Comparison of ENCODE assay signal across 8 cellular contexts in genomic region chr2:218962859-218963492, GRCh38. TPM values are rescaled to one million over a fixed set of nuclear protein-coding genes. Genes with fewer than 3 reads are reported as not detected.
DNase-seq lines count a peak whose midpoint lies in the region; ATAC-seq and TF ChIP-seq lines count a peak whose summit lies in the region.

No MANE protein-coding gene starts in this region.

- H3K27ac Mint-ChIP-seq in T-helper 17 cell = no peak overlapping the region

- H3K27me3 ChIP-seq in kidney epithelial cell (ENCODE audit: control insufficient read depth, insufficient read depth, low read length) = peaks cover 56% of the 10 kb centered on the region

- H3K4me1 Mint-ChIP-seq in T-helper 17 cell = peaks cover 12% of the 10 kb centered on the region

- in situ Hi-C loops in Caki2 (cut with HindIII; ENCODE audit: low pct_unique_long_range_greater_than_20kb, low sequenced_read_pairs) = no loop called here

- H3K36me3 ChIP-seq in kidney epithelial cell (ENCODE audit: control insufficient read depth, insufficient read depth, low read length) = no peaks in the 10 kb centered on the region

- peak; percentile 99 for DNase-seq in Caki2 (ENCODE audit: low read depth)
- peak; percentile 94 for DNase-seq in NCI-H1092 treated with DMSO at 0.1 percent for 48 hours (lab: John Stamatoyannopoulos, UW)
- DNase-seq in T-helper 17 cell = peak in 2 of 3 donors; percentile 31 to 56
- peak in 47 of 61 donors; percentile 31 to 96 (median 66) for DNase-seq in caudate nucleus (lab: John Stamatoyannopoulos, UW)
- DNase-seq in kidney epithelial cell (ENCODE audit: low read depth) = peak; percentile 51
- peak; percentile 58 for DNase-seq in stimulated activated CD4-positive, alpha-beta T cell treated with anti-CD3 and anti-CD28 coated beads, Interleukin-4, amount 100 ng/mL, for 24 hours
- no peak for DNase-seq in amniotic stem cell (lab: John Stamatoyannopoulos, UW)

- H3K9me3 ChIP-seq in T-helper 17 cell (ENCODE audit: control insufficient read depth, low read length, poor library complexity, severe bottlenecking) = no peaks in the 10 kb centered on the region

- peaks cover 10% of the 10 kb centered on the region for H3K36me3 Mint-ChIP-seq in T-helper 17 cell (ENCODE audit: low read depth)

- peaks cover 66% of the 10 kb centered on the region for H3K27me3 Mint-ChIP-seq in T-helper 17 cell

- TF ChIP-seq CTCF in kidney epithelial cell (IDR thresholded peaks at IDR 0.05; ENCODE audit: insufficient read depth, low read length, poor library complexity, severe bottlenecking) = no peak

- H3K27ac ChIP-seq in caudate nucleus (ENCODE audit: low read depth, low read length) = no peak overlapping the region

- ATAC-seq in T-helper 17 cell (peak; percentile 35), GM18498 (IDR thresholded peaks at IDR 0.05; ENCODE audit: unreplicated experiment) (no peak)

- H3K4me3 Mint-ChIP-seq in T-helper 17 cell = no peak overlapping the region

- no peak overlapping the region for H3K4me3 ChIP-seq in kidney epithelial cell (ENCODE audit: low read depth, low read length)

RNA-seq across cellular contexts. Expression of gene CDK5R2, which starts 3.5 kb away (rescaled TPM):
- total RNA-seq in Caki2 (2014; rRNA removed; shearing (Covaris generic); ENCODE audit: low replicate concordance) = 0.78 TPM in 1 of 2 replicates, not detected in the other
- not detected for total RNA-seq in T-helper 17 cell
- 0.14 and 0.21 TPM in 2 replicates for total RNA-seq in kidney epithelial cell

RNA-seq across cellular contexts. Expression of gene FEV, which starts 22.0 kb away (rescaled TPM):
- total RNA-seq in Caki2 (2014; rRNA removed; shearing (Covaris generic); ENCODE audit: low replicate concordance) = not detected in 2 replicates
- total RNA-seq in T-helper 17 cell (not detected), kidney epithelial cell (not detected in 2 replicates)

RNA-seq across cellular contexts. Expression of gene CRYBA2, which starts 30.2 kb away (rescaled TPM):
- total RNA-seq in Caki2 (2014; rRNA removed; shearing (Covaris generic); ENCODE audit: low replicate concordance) = not detected in 2 replicates
- total RNA-seq in T-helper 17 cell (not detected), kidney epithelial cell (not detected in 2 replicates)
